5 cellular contexts compared by ENCODE assay signal in genomic region chr15:44958302-44958701, GRCh38. TPM values are rescaled to one million over a fixed set of nuclear protein-coding genes. Genes with fewer than 3 reads are reported as not detected.
"Had no signal": no experiment of that assay in that cellular context is flagged by ENCODE, and none has a peak within 500 bp of the region (broad histone marks: within the 10 kb centered on the region; RNA-seq: fewer than 3 reads in every experiment).

No MANE protein-coding gene starts in this region.

RNA-seq across cellular contexts. Expression of gene TERB2, which starts 1.8 kb away (rescaled TPM):
- total RNA-seq: GM23338, H1, H9, HT-29, IMR-90 had no signal
- polyA plus RNA-seq: GM23338, H1, IMR-90 had no signal
